1 cellular context compared by ENCODE assay signal in the genomic region with DNA sequence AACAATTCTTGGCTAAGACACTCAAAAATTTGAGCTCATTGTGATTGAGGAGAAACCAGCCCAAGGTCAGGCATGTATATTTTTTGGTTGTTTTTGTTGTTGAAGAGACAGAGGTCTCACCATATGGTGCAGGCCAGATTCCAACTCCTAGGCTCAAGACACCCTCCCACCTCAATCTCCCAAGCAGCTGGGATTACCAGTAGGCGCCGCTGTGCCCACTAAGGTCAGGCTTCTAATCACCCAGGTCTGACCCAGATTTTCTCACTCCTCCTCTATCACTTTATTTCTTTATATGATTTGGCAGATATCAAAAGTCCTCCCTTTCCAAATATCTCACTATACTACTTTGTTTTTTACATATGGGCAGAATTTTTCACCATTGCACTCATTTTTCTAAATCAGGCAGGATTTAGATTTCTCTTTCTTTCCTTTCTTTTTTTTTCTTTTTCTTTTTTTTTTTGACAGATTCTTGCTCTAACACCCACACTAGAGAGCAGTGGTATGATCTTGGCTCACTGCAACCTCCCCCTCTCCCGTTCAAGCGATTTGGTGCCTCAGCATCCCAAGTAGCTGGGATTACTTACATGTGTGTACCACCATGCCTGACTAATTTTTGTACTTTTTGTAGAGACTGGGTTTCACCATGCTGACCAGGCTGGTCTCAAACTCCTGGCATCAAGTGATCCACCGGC.
TF ChIP-seq lines count a peak whose summit lies in the region.

No MANE protein-coding gene starts in this region.

TF ChIP-seq in HCT116, 20 proteins besides CTCF, POLR2A, EP300 and RAD21 (continued from another document):
- no peak for TF ChIP-seq ZBTB33 (IDR thresholded peaks at IDR 0.05; ENCODE audit: extremely low read depth, insufficient replicate concordance, low read length)
- TF ChIP-seq ELF1 (IDR thresholded peaks at IDR 0.05; ENCODE audit: borderline replicate concordance, low read depth) = no peak
